Comparison of ENCODE assay signal across 10 cellular contexts in the genomic region with DNA sequence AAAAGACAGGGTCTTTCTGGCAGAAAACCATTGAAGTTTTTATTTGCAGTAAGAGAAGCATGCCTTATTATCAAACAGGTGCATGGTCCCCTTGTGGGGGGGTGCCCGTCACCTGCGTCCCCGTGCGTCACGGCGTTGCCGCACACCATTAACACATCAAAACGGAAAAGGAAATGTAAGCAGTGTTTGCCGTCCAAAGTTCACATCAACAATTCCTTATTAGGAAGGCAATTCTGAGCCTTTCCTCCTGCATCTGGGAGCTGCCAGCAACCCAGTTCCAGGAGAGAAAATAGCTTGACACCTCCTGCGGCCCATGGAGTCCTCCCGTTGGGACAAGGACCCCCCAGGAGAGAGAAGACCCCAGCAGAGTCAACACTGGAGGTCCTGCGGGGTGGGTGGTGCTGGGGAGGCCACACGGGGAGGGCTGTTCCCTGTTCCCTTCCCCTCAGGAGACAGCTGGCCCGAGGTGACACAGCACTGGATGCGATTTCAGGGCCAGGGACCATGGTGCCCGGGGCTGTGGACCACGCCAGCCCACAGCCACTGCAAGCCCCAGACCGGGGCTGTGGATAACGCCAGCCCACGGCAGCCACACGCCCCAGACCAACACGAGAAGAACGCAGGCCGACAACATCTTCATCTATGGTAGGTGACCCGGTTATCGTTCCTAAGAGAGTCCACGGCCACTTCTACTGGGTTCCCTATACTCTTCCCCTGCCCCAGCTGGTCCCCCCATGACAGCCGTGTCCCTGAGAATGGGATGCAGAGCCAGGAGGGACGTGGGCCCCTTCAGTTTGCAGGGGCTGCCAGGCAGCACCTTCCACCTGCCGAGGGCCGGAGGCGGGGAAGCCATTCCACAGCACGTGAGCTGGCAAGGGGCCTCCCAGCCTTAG. TPM values are rescaled to one million over a fixed set of nuclear protein-coding genes. Genes with fewer than 3 reads are reported as not detected.
DNase-seq lines count a peak whose midpoint lies in the region; ATAC-seq, FAIRE-seq and TF ChIP-seq lines count a peak whose summit lies in the region.
"Had no signal": no experiment of that assay in that cellular context is flagged by ENCODE, and none has a peak within 500 bp of the region (broad histone marks: within the 10 kb centered on the region; RNA-seq: fewer than 3 reads in every experiment).

No MANE protein-coding gene starts in this region.

- peaks cover 12% of the 10 kb centered on the region for H3K36me3 Mint-ChIP-seq in brain

- H3K9me3 Mint-ChIP-seq in brain: peaks cover 0 to 11% (median 8%) of the 10 kb centered on the region in 5 experiments

- H3K4me3 Mint-ChIP-seq in brain: peak overlapping the region in 2 of 5 experiments; percentile 40 to 54
- H3K4me3 Mint-ChIP-seq: activated CD8-positive, alpha-beta T cell treated with anti-CD3 and anti-CD28 coated beads, Interleukin-2, amount 10 ng/mL, durations not matched to agents 7 days and 5 days had no signal

- no peak for FAIRE-seq in HTR-8/SVneo (lab: Jason Lieb, UNC)

- DNase-seq in NCI-H1105 treated with DMSO at 0.1 percent for 48 hours (lab: John Stamatoyannopoulos, UW) (peak; percentile 59), left lung (no peak), testis (no peak), DMS114 treated with DMSO at 0.1 percent for 48 hours (lab: John Stamatoyannopoulos, UW; ENCODE audit: unreplicated experiment) (no peak), HTR-8/SVneo (ENCODE audit: insufficient read length, low spot score) (no peak)
- no peak for DNase-seq in stimulated activated CD4-positive, alpha-beta T cell treated with anti-CD3 and anti-CD28 coated beads, Interleukin-2, amount 100 ng/mL, for 24 hours
- DNase-seq: activated CD8-positive, alpha-beta T cell treated with anti-CD3 and anti-CD28 coated beads, Interleukin-2, amount 10 ng/mL, durations not matched to agents 7 days and 5 days; mesendoderm had no signal

- TF ChIP-seq POLR2A in testis (IDR thresholded peaks at IDR 0.05): no peak

- no peaks in the 10 kb centered on the region for H3K36me3 ChIP-seq in left lung
- no peaks in the 10 kb centered on the region for H3K36me3 ChIP-seq in testis (ENCODE audit: low read depth, missing control alignments)

- no peaks in the 10 kb centered on the region for H3K27me3 ChIP-seq in left lung
- H3K27me3 ChIP-seq in testis: no peaks in the 10 kb centered on the region

- H3K9me3 ChIP-seq in left lung: peaks cover 0 to 2% of the 10 kb centered on the region in 2 donors
- H3K9me3 ChIP-seq in testis: no peaks in the 10 kb centered on the region

- H3K27ac Mint-ChIP-seq in brain: peak overlapping the region; percentile 81 to 92 (median 84)
- H3K27ac Mint-ChIP-seq: activated CD8-positive, alpha-beta T cell treated with anti-CD3 and anti-CD28 coated beads, Interleukin-2, amount 10 ng/mL, durations not matched to agents 7 days and 5 days had no signal

- H3K4me1 ChIP-seq in left lung (peaks cover 0 to 11% of the 10 kb centered on the region in 2 donors), testis (peaks cover 10% of the 10 kb centered on the region)

- H3K27ac ChIP-seq in left lung (no peak overlapping the region), testis (peak overlapping the region; percentile 15 to 62)

- ATAC-seq in left lung: peak; percentile 64
- ATAC-seq in GM18909 (IDR thresholded peaks at IDR 0.05; ENCODE audit: poor library complexity, unreplicated experiment): no peak
- ATAC-seq: activated CD8-positive, alpha-beta T cell treated with anti-CD3 and anti-CD28 coated beads, Interleukin-2, amount 10 ng/mL, durations not matched to agents 7 days and 5 days had no signal

- H3K4me1 Mint-ChIP-seq in brain: no peaks in the 10 kb centered on the region

- no peak overlapping the region for H3K4me3 ChIP-seq in left lung
- H3K4me3 ChIP-seq in testis: no peak overlapping the region

- intact Hi-C loops in left lung (cut with DNase I): no loop called here
- intact Hi-C loops in testis (cut with DNase I; ENCODE audit: low total_unique reads): no loop called here

- TF ChIP-seq CTCF in brain (conservative IDR thresholded peaks at IDR 0.05) (no peak), left lung (IDR thresholded peaks at IDR 0.05) (no peak), testis (IDR thresholded peaks at IDR 0.05) (no peak)

- peaks cover 4% of the 10 kb centered on the region for H3K27me3 Mint-ChIP-seq in brain

- 50 to 77% methylated on average over 11 to 33 of the region's 33 CpGs for WGBS in testis, 2 donors

RNA-seq across cellular contexts. Expression of a gene that starts 39.4 kb away (rescaled TPM):
- polyA plus RNA-seq in brain (ENCODE audit: insufficient read depth, low read depth, low replicate concordance) (22.3 TPM), testis (ENCODE audit: insufficient read depth, low read depth, low replicate concordance) (14.9 TPM)
- total RNA-seq in left lung (10 to 100 TPM; 10.5 to 14.7 TPM), testis (10 to 100 TPM; 30.1 to 43.4 TPM)

Comparison
In these comparisons a context has a peak if more than half of its experiments do, and no peak if none do; other contexts are left out.
1. H3K27ac ChIP-seq: peak in testis (2 of 2); none in left lung (0 of 2).